10 cellular contexts compared by ENCODE assay signal in genomic region chr7:18119985-18120384, GRCh38.
A peak's percentile ranks its signal among the peaks of the same experiment; 100 is the strongest.
DNase-seq lines count a peak whose midpoint lies in the region; ATAC-seq and TF ChIP-seq lines count a peak whose summit lies in the region.
"Had no signal": no experiment of that assay in that cellular context is flagged by ENCODE, and none has a peak within 500 bp of the region (broad histone marks: within the 10 kb centered on the region; RNA-seq: fewer than 3 reads in every experiment).

No MANE protein-coding gene starts in this region.

- ATAC-seq in RWPE2 (ENCODE audit: low read depth), result peak; percentile 45; the same call in 1 of the 3 replicates
- ATAC-seq in HG03025 (IDR thresholded peaks at IDR 0.05; ENCODE audit: low FRiP score, unreplicated experiment), result no peak
- no peak for ATAC-seq in stimulated activated naive CD8-positive, alpha-beta T cell treated with anti-CD3 and anti-CD28 coated beads, Interleukin-15, Interleukin-2, amounts not matched to agents 100 U/mL and 50 U/mL, for 24 hours
- ATAC-seq: activated T-helper 17 cell treated with anti-CD3 and anti-CD28 coated beads, Interleukin-2, amount 50 U/mL, for 72 hours had no signal

- TF ChIP-seq CTCF in 22Rv1 (IDR thresholded peaks at IDR 0.05) (peak; percentile 44), GM12873 (IDR thresholded peaks at IDR 0.05; ENCODE audit: insufficient read depth, low read depth, low read length, missing control alignments) (peak; percentile 24), RWPE2 (IDR thresholded peaks at IDR 0.05; ENCODE audit: poor library complexity, severe bottlenecking) (peak; percentile 50), fibroblast of villous mesenchyme (IDR thresholded peaks at IDR 0.05; ENCODE audit: insufficient read depth, low read depth, low read length) (peak; percentile 43)

- H3K36me3 ChIP-seq in RWPE2 (ENCODE audit: low read depth), result no peaks in the 10 kb centered on the region

- H3K4me3 ChIP-seq in RWPE2 (ENCODE audit: severe bottlenecking) (no peak overlapping the region), fibroblast of villous mesenchyme (ENCODE audit: low read depth, low read length) (no peak overlapping the region)

- DNase-seq in RWPE2 (ENCODE audit: low spot score), result no peak
- peak; percentile 6 for DNase-seq in fibroblast of villous mesenchyme (ENCODE audit: low read depth)
- no peak for DNase-seq in activated T-cell treated with anti-CD3 and anti-CD28 coated beads, Interleukin-2, amount 50 U/mL, for 48 hours
- no peak for DNase-seq in NCI-H1105 treated with DMSO at 0.1 percent for 48 hours (lab: John Stamatoyannopoulos, UW)
- DNase-seq in stimulated activated naive CD8-positive, alpha-beta T cell treated with anti-CD3 and anti-CD28 coated beads, Interleukin-15, Interleukin-2, amounts not matched to agents 100 U/mL and 50 U/mL, for 24 hours, result no peak
- DNase-seq: stimulated activated CD4-positive, alpha-beta T cell treated with anti-CD3 and anti-CD28 coated beads, Interleukin-15, amount 100 ng/mL, for 24 hours had no signal

- peaks cover 3% of the 10 kb centered on the region for H3K27me3 ChIP-seq in RWPE2 (ENCODE audit: insufficient read depth, poor library complexity, severe bottlenecking)

- no peaks in the 10 kb centered on the region for H3K9me3 ChIP-seq in RWPE2 (ENCODE audit: severe bottlenecking)

- H3K27ac ChIP-seq in 22Rv1 (no peak overlapping the region), RWPE2 (ENCODE audit: poor library complexity, severe bottlenecking) (no peak overlapping the region)

- H3K4me1 ChIP-seq in RWPE2 (ENCODE audit: insufficient read depth, poor library complexity, severe bottlenecking), result no peaks in the 10 kb centered on the region
